In genomic region chrX:20863649-20864048, GRCh38 we compare ENCODE assay signal across 22 cellular contexts.
"Had no signal": no experiment of that assay in that cellular context is flagged by ENCODE, and none has a peak within 500 bp of the region (broad histone marks: within the 10 kb centered on the region; RNA-seq: fewer than 3 reads in every experiment).

No MANE protein-coding gene starts in this region.

- H3K27ac ChIP-seq: brain microvascular endothelial cell, Peyer's patch, WERI-Rb-1 had no signal

- H3K36me3 ChIP-seq: brain microvascular endothelial cell, Peyer's patch, WERI-Rb-1 had no signal

- H3K4me1 ChIP-seq: Peyer's patch had no signal

- H3K4me3 ChIP-seq: Peyer's patch had no signal

- DNase-seq: activated CD4-positive, alpha-beta memory T cell treated with anti-CD3 and anti-CD28 coated beads, Interleukin-2, amount 10 ng/mL, durations not matched to agents 7 days and 5 days; activated CD4-positive, alpha-beta T cell treated with anti-CD3 and anti-CD28 coated beads for 36 hours; activated CD4-positive, alpha-beta T cell treated with anti-CD3 and anti-CD28 coated beads, Interleukin-2, amount 50 U/mL, for 1 hour; activated gamma-delta T cell; activated naive CD4-positive, alpha-beta T cell treated with anti-CD3 and anti-CD28 coated beads for 36 hours; activated T-cell treated with anti-CD3 and anti-CD28 coated beads for 4 hours; activated T-cell treated with anti-CD3 and anti-CD28 coated beads, Interleukin-2, amount 50 U/mL, for 48 hours; brain microvascular endothelial cell; IMR-90; Kasumi-1; KBM-7; NCI-H1105 treated with DMSO at 0.1 percent for 48 hours; NCI-H1436 treated with DMSO at 0.1 percent for 48 hours; NCI-H187; NCI-H2081; NCI-H345; NCI-H510A treated with DMSO at 0.1 percent for 48 hours; NK-92 treated with Interleukin-12 subunit alpha and Interleukin-12 subunit beta, amount 100 ng/mL, for 24 hours; Peyer's patch; SHP77; T-helper 1 cell; WERI-Rb-1 had no signal

- H3K27me3 ChIP-seq: brain microvascular endothelial cell, Peyer's patch had no signal
